ENCODE assay signal across 1 cellular context in genomic region chr18:64991102-64991501, GRCh38.
TF ChIP-seq lines count a peak whose summit lies in the region.

No MANE protein-coding gene starts in this region.

TF ChIP-seq in GM12878, 131 proteins besides CTCF, POLR2A, EP300 and RAD21 (continued from another document):
- TF ChIP-seq, protein P1, sequence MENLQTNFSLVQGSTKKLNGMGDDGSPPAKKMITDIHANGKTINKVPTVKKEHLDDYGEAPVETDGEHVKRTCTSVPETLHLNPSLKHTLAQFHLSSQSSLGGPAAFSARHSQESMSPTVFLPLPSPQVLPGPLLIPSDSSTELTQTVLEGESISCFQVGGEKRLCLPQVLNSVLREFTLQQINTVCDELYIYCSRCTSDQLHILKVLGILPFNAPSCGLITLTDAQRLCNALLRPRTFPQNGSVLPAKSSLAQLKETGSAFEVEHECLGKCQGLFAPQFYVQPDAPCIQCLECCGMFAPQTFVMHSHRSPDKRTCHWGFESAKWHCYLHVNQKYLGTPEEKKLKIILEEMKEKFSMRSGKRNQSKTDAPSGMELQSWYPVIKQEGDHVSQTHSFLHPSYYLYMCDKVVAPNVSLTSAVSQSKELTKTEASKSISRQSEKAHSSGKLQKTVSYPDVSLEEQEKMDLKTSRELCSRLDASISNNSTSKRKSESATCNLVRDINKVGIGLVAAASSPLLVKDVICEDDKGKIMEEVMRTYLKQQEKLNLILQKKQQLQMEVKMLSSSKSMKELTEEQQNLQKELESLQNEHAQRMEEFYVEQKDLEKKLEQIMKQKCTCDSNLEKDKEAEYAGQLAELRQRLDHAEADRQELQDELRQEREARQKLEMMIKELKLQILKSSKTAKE (IDR thresholded peaks at IDR 0.05; ENCODE audit: low read depth, poor library complexity, severe bottlenecking) = no peak
- TF ChIP-seq NR2C2 (IDR thresholded peaks at IDR 0.05; ENCODE audit: borderline replicate concordance, control insufficient read depth, insufficient read length, low read depth) = no peak
